Comparison of ENCODE assay signal across 8 cellular contexts in the genomic region with DNA sequence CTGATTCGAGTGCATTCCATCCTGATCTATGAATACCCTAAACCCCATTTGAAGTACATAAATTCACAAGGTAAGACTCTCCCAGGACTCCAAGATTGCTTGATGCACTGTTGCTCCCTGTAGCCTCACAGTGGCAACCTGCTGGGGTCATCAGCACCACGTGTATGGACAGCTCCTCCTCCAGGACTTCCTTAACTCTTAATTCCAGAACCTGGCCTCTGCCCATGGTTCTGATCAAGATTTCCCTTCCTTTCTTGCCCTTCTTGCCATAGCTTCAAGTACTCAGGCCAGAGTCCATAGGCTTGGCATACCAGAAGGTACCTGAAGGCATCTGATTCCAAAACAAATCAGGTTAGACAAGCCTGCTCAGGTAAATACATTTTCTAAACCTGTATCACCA. TPM values are rescaled to one million over a fixed set of nuclear protein-coding genes. Genes with fewer than 3 reads are reported as not detected.
A peak's percentile ranks its signal among the peaks of the same experiment; 100 is the strongest.
DNase-seq lines count a peak whose midpoint lies in the region; ATAC-seq and TF ChIP-seq lines count a peak whose summit lies in the region.

No MANE protein-coding gene starts in this region.

- peak; percentile 78 for ATAC-seq in left colon

- DNase-seq in AG20443 (ENCODE audit: low spot score) = peak; percentile 33
- peak; percentile 85 for DNase-seq in astrocyte of the hippocampus (ENCODE audit: low read depth, low spot score)
- DNase-seq in left colon = peak in 1 of 2 donors; percentile 58
- DNase-seq in head of caudate nucleus = no peak
- no peak for DNase-seq in activated effector memory CD4-positive, alpha-beta T cell treated with anti-CD3 and anti-CD28 coated beads, Interleukin-2, amount 50 U/mL, for 16 hours
- DNase-seq in mesenteric fat pad (ENCODE audit: low spot score) = no peak
- DNase-seq in activated CD8-positive, alpha-beta memory T cell treated with anti-CD3 and anti-CD28 coated beads for 24 hours = no peak

- TF ChIP-seq RAD21 in Ishikawa (IDR thresholded peaks at IDR 0.05; ENCODE audit: low read depth) = no peak

- no peak for TF ChIP-seq EP300 in Ishikawa (IDR thresholded peaks at IDR 0.05; ENCODE audit: borderline replicate concordance)

- intact Hi-C loops in left colon (cut with DNase I, micrococcal nuclease) = no loop called here
- intact Hi-C loops in head of caudate nucleus (cut with DNase I) = no loop called here

TF ChIP-seq in Ishikawa, 13 proteins besides CTCF, POLR2A, EP300 and RAD21:
- TF ChIP-seq, protein P1, sequence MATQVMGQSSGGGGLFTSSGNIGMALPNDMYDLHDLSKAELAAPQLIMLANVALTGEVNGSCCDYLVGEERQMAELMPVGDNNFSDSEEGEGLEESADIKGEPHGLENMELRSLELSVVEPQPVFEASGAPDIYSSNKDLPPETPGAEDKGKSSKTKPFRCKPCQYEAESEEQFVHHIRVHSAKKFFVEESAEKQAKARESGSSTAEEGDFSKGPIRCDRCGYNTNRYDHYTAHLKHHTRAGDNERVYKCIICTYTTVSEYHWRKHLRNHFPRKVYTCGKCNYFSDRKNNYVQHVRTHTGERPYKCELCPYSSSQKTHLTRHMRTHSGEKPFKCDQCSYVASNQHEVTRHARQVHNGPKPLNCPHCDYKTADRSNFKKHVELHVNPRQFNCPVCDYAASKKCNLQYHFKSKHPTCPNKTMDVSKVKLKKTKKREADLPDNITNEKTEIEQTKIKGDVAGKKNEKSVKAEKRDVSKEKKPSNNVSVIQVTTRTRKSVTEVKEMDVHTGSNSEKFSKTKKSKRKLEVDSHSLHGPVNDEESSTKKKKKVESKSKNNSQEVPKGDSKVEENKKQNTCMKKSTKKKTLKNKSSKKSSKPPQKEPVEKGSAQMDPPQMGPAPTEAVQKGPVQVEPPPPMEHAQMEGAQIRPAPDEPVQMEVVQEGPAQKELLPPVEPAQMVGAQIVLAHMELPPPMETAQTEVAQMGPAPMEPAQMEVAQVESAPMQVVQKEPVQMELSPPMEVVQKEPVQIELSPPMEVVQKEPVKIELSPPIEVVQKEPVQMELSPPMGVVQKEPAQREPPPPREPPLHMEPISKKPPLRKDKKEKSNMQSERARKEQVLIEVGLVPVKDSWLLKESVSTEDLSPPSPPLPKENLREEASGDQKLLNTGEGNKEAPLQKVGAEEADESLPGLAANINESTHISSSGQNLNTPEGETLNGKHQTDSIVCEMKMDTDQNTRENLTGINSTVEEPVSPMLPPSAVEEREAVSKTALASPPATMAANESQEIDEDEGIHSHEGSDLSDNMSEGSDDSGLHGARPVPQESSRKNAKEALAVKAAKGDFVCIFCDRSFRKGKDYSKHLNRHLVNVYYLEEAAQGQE (IDR thresholded peaks at IDR 0.05; ENCODE audit: low read depth) = peak; percentile 98
- TF ChIP-seq CEBPB (IDR thresholded peaks at IDR 0.05) (no peak), NFIC (IDR thresholded peaks at IDR 0.05) (no peak), FOXM1 (IDR thresholded peaks at IDR 0.05; ENCODE audit: borderline replicate concordance, low read depth) (no peak), CREB1 (IDR thresholded peaks at IDR 0.05; ENCODE audit: low read depth) (no peak), TEAD4 (IDR thresholded peaks at IDR 0.05) (peak; percentile 34; the same call in 1 of the 2 replicates), TCF12 (IDR thresholded peaks at IDR 0.05; ENCODE audit: low read depth) (0 out of 2 replicates have a peak, but pooled peaks have one; percentile 19), YY1 (IDR thresholded peaks at IDR 0.05; ENCODE audit: low read depth) (no peak), EGR1 (IDR thresholded peaks at IDR 0.05) (no peak), TAF1 (IDR thresholded peaks at IDR 0.05; ENCODE audit: low read depth) (no peak)
- TF ChIP-seq, protein P2, sequence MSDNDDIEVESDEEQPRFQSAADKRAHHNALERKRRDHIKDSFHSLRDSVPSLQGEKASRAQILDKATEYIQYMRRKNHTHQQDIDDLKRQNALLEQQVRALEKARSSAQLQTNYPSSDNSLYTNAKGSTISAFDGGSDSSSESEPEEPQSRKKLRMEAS (IDR thresholded peaks at IDR 0.05) = peak; percentile 65
- TF ChIP-seq, protein P3, sequence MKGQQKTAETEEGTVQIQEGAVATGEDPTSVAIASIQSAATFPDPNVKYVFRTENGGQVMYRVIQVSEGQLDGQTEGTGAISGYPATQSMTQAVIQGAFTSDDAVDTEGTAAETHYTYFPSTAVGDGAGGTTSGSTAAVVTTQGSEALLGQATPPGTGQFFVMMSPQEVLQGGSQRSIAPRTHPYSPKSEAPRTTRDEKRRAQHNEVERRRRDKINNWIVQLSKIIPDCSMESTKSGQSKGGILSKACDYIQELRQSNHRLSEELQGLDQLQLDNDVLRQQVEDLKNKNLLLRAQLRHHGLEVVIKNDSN (IDR thresholded peaks at IDR 0.05) = peak; percentile 56; the same call in 1 of the 2 replicates

RNA-seq across cellular contexts. Expression of a gene that starts 34.0 kb away (rescaled TPM):
- total RNA-seq in left colon = 10 to 100 TPM; 22.6 to 25.2 TPM
- 21.4 TPM for total RNA-seq in mesenteric fat pad

Comparison
In these comparisons a context has a peak if more than half of its experiments do, and no peak if none do; other contexts are left out.
1. DNase-seq: peak in AG20443 (single experiment) and astrocyte of the hippocampus (single experiment); none in head of caudate nucleus (0 of 42), activated effector memory CD4-positive, alpha-beta T cell treated with anti-CD3 and anti-CD28 coated beads, Interleukin-2, amount 50 U/mL, for 16 hours (single experiment), mesenteric fat pad (single experiment) and activated CD8-positive, alpha-beta memory T cell treated with anti-CD3 and anti-CD28 coated beads for 24 hours (single experiment).